ENCODE assay signal across 8 cellular contexts in the genomic region with DNA sequence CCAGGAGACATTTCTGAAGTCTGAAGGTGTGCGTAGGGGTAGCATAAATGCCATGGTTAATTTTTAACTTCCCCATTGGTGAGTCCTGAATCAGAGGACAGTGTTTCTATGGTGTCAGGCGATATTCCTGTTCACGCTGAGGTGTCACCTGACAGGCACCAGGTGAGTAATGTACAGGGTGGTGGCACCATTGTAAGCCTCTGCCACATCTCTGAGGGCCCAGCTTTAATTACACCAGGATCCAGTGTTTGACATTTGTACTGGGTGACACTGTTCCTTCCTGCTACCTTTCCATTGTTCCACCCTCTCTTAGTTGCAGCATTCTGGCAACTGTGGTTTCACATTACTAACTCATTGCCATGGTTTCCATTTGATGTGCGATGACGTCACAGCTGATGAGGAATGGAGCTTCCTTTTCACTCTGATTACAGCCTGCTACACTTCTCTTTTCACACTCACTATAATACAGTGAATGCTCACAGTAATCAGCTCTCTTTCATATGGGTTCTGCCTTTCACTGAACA. TPM values are rescaled to one million over a fixed set of nuclear protein-coding genes. Genes with fewer than 3 reads are reported as not detected.
A peak's percentile ranks its signal among the peaks of the same experiment; 100 is the strongest.
DNase-seq lines count a peak whose midpoint lies in the region; ATAC-seq and TF ChIP-seq lines count a peak whose summit lies in the region.

No MANE protein-coding gene starts in this region.

- no peak overlapping the region for H3K4me3 ChIP-seq in astrocyte of the cerebellum (ENCODE audit: low read depth, low read length)

- peak; percentile 41 to 58 for DNase-seq in NCI-H1930 (lab: John Stamatoyannopoulos, UW)
- peak; percentile 15 for DNase-seq in astrocyte of the cerebellum (ENCODE audit: low read depth)
- no peak for DNase-seq in omental fat pad (ENCODE audit: low spot score)
- DNase-seq in GDM1 (lab: John Stamatoyannopoulos, UW), result no peak

- ATAC-seq in GM21717 (IDR thresholded peaks at IDR 0.05; ENCODE audit: unreplicated experiment), result peak; percentile 44
- peak; percentile 18 for ATAC-seq in omental fat pad (ENCODE audit: low FRiP score)
- no peak for ATAC-seq in GM19455 (IDR thresholded peaks at IDR 0.05; ENCODE audit: unreplicated experiment)
- no peak for ATAC-seq in GM18520 (IDR thresholded peaks at IDR 0.05; ENCODE audit: unreplicated experiment)
- ATAC-seq in GM19463 (IDR thresholded peaks at IDR 0.05; ENCODE audit: unreplicated experiment), result no peak

- TF ChIP-seq CTCF in astrocyte of the cerebellum (IDR thresholded peaks at IDR 0.05; ENCODE audit: low read depth, low read length, missing control alignments) (no peak), omental fat pad (IDR thresholded peaks at IDR 0.05) (no peak)

- in situ Hi-C loops in astrocyte of the cerebellum (cut with HindIII; ENCODE audit: low sequenced_read_pairs), result no loop called here

RNA-seq across cellular contexts. Expression of a gene that starts 40.6 kb away (rescaled TPM):
- total RNA-seq in omental fat pad, result 10 to 100 TPM in 1 of 4 donors, 1 to 10 TPM in 3; 7.7 to 24.4 (median 9.0) TPM

Comparison
In these comparisons a context has a peak if more than half of its experiments do, and no peak if none do; other contexts are left out.
1. ATAC-seq: peak in GM21717 (single experiment) and omental fat pad (single experiment); none in GM19455 (single experiment), GM18520 (single experiment) and GM19463 (single experiment).
2. DNase-seq: peak in NCI-H1930 (2 of 2) and astrocyte of the cerebellum (single experiment); none in omental fat pad (single experiment) and GDM1 (single experiment).